Comparison of ENCODE assay signal across 21 cellular contexts in genomic region chr22:49400866-49401598, GRCh38.
DNase-seq lines count a peak whose midpoint lies in the region; ATAC-seq and TF ChIP-seq lines count a peak whose summit lies in the region.
"Had no signal": no experiment of that assay in that cellular context is flagged by ENCODE, and none has a peak within 500 bp of the region (broad histone marks: within the 10 kb centered on the region; RNA-seq: fewer than 3 reads in every experiment).

No MANE protein-coding gene starts in this region.

- H3K4me1 ChIP-seq in lower lobe of right lung (no peaks in the 10 kb centered on the region), suprapubic skin (no peaks in the 10 kb centered on the region)

- DNase-seq in activated effector memory CD4-positive, alpha-beta T cell treated with anti-CD3 and anti-CD28 coated beads, Interleukin-2, amount 50 U/mL, for 16 hours: peak; percentile 27
- DNase-seq in activated effector memory CD4-positive, alpha-beta T cell treated with Interleukin-2 at 50 U/mL for 16 hours: no peak
- DNase-seq in astrocyte of the spinal cord (ENCODE audit: low read depth, low spot score) (peak; percentile 14), lower lobe of right lung (peak; percentile 11), suprapubic skin (ENCODE audit: low spot score in 2 of 2) (peak; percentile 24 to 54), NCI-H345 (lab: John Stamatoyannopoulos, UW) (no peak)
- DNase-seq: CD8-positive, alpha-beta T cell; DND-41; GDM1; GM23248; MV-4-11; NCI-H1436; NCI-H2081; NCI-H510A treated with DMSO at 0.1 percent for 48 hours; NCI-H82; PC-9 had no signal

- intact Hi-C loops in lower lobe of right lung (cut with DNase I): no loop called here

- in situ Hi-C loops in astrocyte of the spinal cord (cut with HindIII; ENCODE audit: low sequenced_read_pairs): no loop called here

- TF ChIP-seq CTCF in astrocyte of the spinal cord (IDR thresholded peaks at IDR 0.05; ENCODE audit: low read depth, low read length) (no peak), lower lobe of right lung (IDR thresholded peaks at IDR 0.05) (no peak), suprapubic skin (IDR thresholded peaks at IDR 0.05) (no peak)

- no peak for ATAC-seq in lower lobe of right lung
- ATAC-seq in HG03135 (IDR thresholded peaks at IDR 0.05; ENCODE audit: unreplicated experiment): no peak
- no peak for ATAC-seq in GM21515 (IDR thresholded peaks at IDR 0.05; ENCODE audit: unreplicated experiment)
- ATAC-seq: CD8-positive, alpha-beta T cell; GM12878; HCT116 had no signal

- no peak for TF ChIP-seq EP300 in suprapubic skin (IDR thresholded peaks at IDR 0.05)

- H3K4me3 ChIP-seq in astrocyte of the spinal cord (ENCODE audit: low read depth, low read length) (no peak overlapping the region), lower lobe of right lung (no peak overlapping the region), suprapubic skin (no peak overlapping the region)
- H3K4me3 ChIP-seq: BLaER1, GM12878, GM23248, PC-9 had no signal

- WGBS in suprapubic skin: 84% methylated on average over 16 of the region's 16 CpGs

- H3K9me3 ChIP-seq in lower lobe of right lung (no peaks in the 10 kb centered on the region), suprapubic skin (no peaks in the 10 kb centered on the region)
- H3K9me3 ChIP-seq: BLaER1 had no signal

- no peak for TF ChIP-seq POLR2A in suprapubic skin (IDR thresholded peaks at IDR 0.05)

- peaks cover 21% of the 10 kb centered on the region for H3K27me3 ChIP-seq in lower lobe of right lung (ENCODE audit: low read depth)
- H3K27me3 ChIP-seq in suprapubic skin: peaks cover 46% of the 10 kb centered on the region
- H3K27me3 ChIP-seq: BLaER1 had no signal

- H3K27ac ChIP-seq in lower lobe of right lung (no peak overlapping the region), suprapubic skin (no peak overlapping the region)
- H3K27ac ChIP-seq: BLaER1, GM23248, PC-9 had no signal

- no peaks in the 10 kb centered on the region for H3K36me3 ChIP-seq in lower lobe of right lung
- no peaks in the 10 kb centered on the region for H3K36me3 ChIP-seq in suprapubic skin
- H3K36me3 ChIP-seq: BLaER1 had no signal

Comparison
In these comparisons a context has a peak if more than half of its experiments do, and no peak if none do; other contexts are left out.
1. DNase-seq: peak in activated effector memory CD4-positive, alpha-beta T cell treated with anti-CD3 and anti-CD28 coated beads, Interleukin-2, amount 50 U/mL, for 16 hours (single experiment), astrocyte of the spinal cord (single experiment), lower lobe of right lung (single experiment) and suprapubic skin (2 of 2); none in activated effector memory CD4-positive, alpha-beta T cell treated with Interleukin-2 at 50 U/mL for 16 hours (single experiment) and NCI-H345 (single experiment).